In genomic region chr7:50479743-50480517, GRCh38 we compare ENCODE assay signal across 16 cellular contexts.
"Had no signal": no experiment of that assay in that cellular context is flagged by ENCODE, and none has a peak within 500 bp of the region (broad histone marks: within the 10 kb centered on the region; RNA-seq: fewer than 3 reads in every experiment).

No MANE protein-coding gene starts in this region.

- H3K9me3 Mint-ChIP-seq: activated CD4-positive, alpha-beta memory T cell treated with anti-CD3 and anti-CD28 coated beads for 36 hours; activated naive CD8-positive, alpha-beta T cell treated with anti-CD3 and anti-CD28 coated beads, Interleukin-2, amount 10 ng/mL, durations not matched to agents 7 days and 5 days; effector memory CD8-positive, alpha-beta T cell; immature natural killer cell; nephron had no signal

- H3K27me3 Mint-ChIP-seq: activated CD4-positive, alpha-beta memory T cell treated with anti-CD3 and anti-CD28 coated beads for 36 hours had no signal

- H3K27ac Mint-ChIP-seq: activated CD4-positive, alpha-beta memory T cell treated with anti-CD3 and anti-CD28 coated beads for 36 hours; activated naive CD8-positive, alpha-beta T cell treated with anti-CD3 and anti-CD28 coated beads, Interleukin-2, amount 10 ng/mL, durations not matched to agents 7 days and 5 days; immature natural killer cell; nephron; T-helper 17 cell had no signal

- H3K4me3 ChIP-seq: body of pancreas, tibial artery, uterus had no signal

- H3K4me1 ChIP-seq: body of pancreas, tibial artery, uterus had no signal

- H3K27ac ChIP-seq: body of pancreas, tibial artery, uterus had no signal

- H3K27me3 ChIP-seq: body of pancreas, tibial artery, uterus had no signal

- ATAC-seq: body of pancreas; effector memory CD8-positive, alpha-beta T cell; T-helper 17 cell had no signal

- H3K4me1 Mint-ChIP-seq: immature natural killer cell, nephron, T-helper 17 cell had no signal

- H3K36me3 Mint-ChIP-seq: activated CD4-positive, alpha-beta memory T cell treated with anti-CD3 and anti-CD28 coated beads for 36 hours; activated naive CD8-positive, alpha-beta T cell treated with anti-CD3 and anti-CD28 coated beads, Interleukin-2, amount 10 ng/mL, durations not matched to agents 7 days and 5 days; immature natural killer cell had no signal

- DNase-seq: activated CD4-positive, alpha-beta memory T cell treated with anti-CD3 and anti-CD28 coated beads for 36 hours; activated naive CD4-positive, alpha-beta T cell; activated naive CD8-positive, alpha-beta T cell treated with anti-CD3 and anti-CD28 coated beads, Interleukin-2, amount 10 ng/mL, durations not matched to agents 7 days and 5 days; body of pancreas; effector memory CD8-positive, alpha-beta T cell; immature natural killer cell; kidney glomerular epithelial cell; occipital lobe; retina; stimulated activated CD4-positive, alpha-beta T cell treated with anti-CD3 and anti-CD28 coated beads, Interleukin-1b, Interleukin-23, amount 100 ng/mL, for 48 hours; stimulated activated CD8-positive, alpha-beta memory T cell treated with anti-CD3 and anti-CD28 coated beads, Interleukin-4, amount 100 ng/mL, for 48 hours; stimulated activated naive CD4-positive, alpha-beta T cell; T-helper 17 cell; tibial artery; uterus had no signal

- H3K36me3 ChIP-seq: tibial artery, uterus had no signal

- H3K4me3 Mint-ChIP-seq: activated CD4-positive, alpha-beta memory T cell treated with anti-CD3 and anti-CD28 coated beads for 36 hours; activated naive CD8-positive, alpha-beta T cell treated with anti-CD3 and anti-CD28 coated beads, Interleukin-2, amount 10 ng/mL, durations not matched to agents 7 days and 5 days; effector memory CD8-positive, alpha-beta T cell; immature natural killer cell; nephron; T-helper 17 cell had no signal

- H3K9me3 ChIP-seq: body of pancreas, tibial artery, uterus had no signal
